8 cellular contexts compared by ENCODE assay signal in genomic region chr20:63574156-63574828, GRCh38. TPM values are rescaled to one million over a fixed set of nuclear protein-coding genes. Genes with fewer than 3 reads are reported as not detected.
DNase-seq lines count a peak whose midpoint lies in the region; ATAC-seq, FAIRE-seq and TF ChIP-seq lines count a peak whose summit lies in the region.

HELZ2 (minus strand) TSS chr20:63574239; CDS start chr20:63572385, 1,854 bp downstream.

- H3K79me2 ChIP-seq in endothelial cell of umbilical vein (ENCODE audit: control insufficient read depth, insufficient read depth, low read length): peaks cover 5% of the 10 kb centered on the region

- CTCF ChIA-PET in Calu3 (lab: Charles Lee): interaction anchor here (0.6 to 4.2 kb wide), 10 partner anchors 8 to 384 kb away, joined by 3 to 32 read pairs (median 4); partner anchors contain the start of genes GMEB2 and PTK6
- CTCF ChIA-PET in activated CD8-positive, alpha-beta T cell treated with anti-CD3 and anti-CD28 coated beads, Interleukin-2, amount 10 ng/mL, durations not matched to agents 7 days and 5 days (lab: Charles Lee): interaction anchor here (0.6 to 1.6 kb wide), 5 partner anchors 26 to 291 kb away, joined by 3 to 7 read pairs (median 4); partner anchors contain the start of gene TPD52L2
- CTCF ChIA-PET in endothelial cell of umbilical vein (lab: Charles Lee): interaction anchor here (0.6 to 1.6 kb wide), 5 partner anchors 9 to 405 kb away, joined by 3 to 6 read pairs (median 5); no protein-coding TSS in a partner anchor

- H3K4me1 Mint-ChIP-seq in Calu3 (ENCODE audit: low read depth, unreplicated experiment): no peaks in the 10 kb centered on the region
- peaks cover 10% of the 10 kb centered on the region for H3K4me1 Mint-ChIP-seq in activated CD8-positive, alpha-beta T cell treated with anti-CD3 and anti-CD28 coated beads, Interleukin-2, amount 10 ng/mL, durations not matched to agents 7 days and 5 days (ENCODE audit: low read depth)

- TSS peak; percentile 91 for BruUV-seq in Calu3 (replicated peaks; lab: Mats Ljungman, UMichigan)
- BruUV-seq in endothelial cell of umbilical vein (replicated peaks; lab: Mats Ljungman, UMichigan): no TSS peak

- H3K27ac ChIP-seq in endothelial cell of umbilical vein (ENCODE audit: insufficient read depth, low read depth, low read length): peak within 1 kb of the TSS; percentile 72

- DNase-seq in Calu3: peak; percentile 85
- peak; percentile 84 for DNase-seq in H54 (ENCODE audit: insufficient read length, low spot score)
- peak; percentile 19 for DNase-seq in NCI-H526 treated with DMSO at 0.1 percent for 48 hours (lab: John Stamatoyannopoulos, UW)
- DNase-seq in activated CD8-positive, alpha-beta T cell treated with anti-CD3 and anti-CD28 coated beads, Interleukin-2, amount 10 ng/mL, durations not matched to agents 7 days and 5 days: peak; percentile 85
- DNase-seq in endothelial cell of umbilical vein (ENCODE audit: low read depth, low spot score): peak; percentile 52
- DNase-seq in midbrain (lab: John Stamatoyannopoulos, UW): peak; percentile 37
- peak; percentile 9 to 74 (median 54) for DNase-seq in stimulated activated naive CD4-positive, alpha-beta T cell (lab: John Stamatoyannopoulos, UW)

- peaks cover 37% of the 10 kb centered on the region for H3K27me3 Mint-ChIP-seq in Calu3 (ENCODE audit: unreplicated experiment)
- H3K27me3 Mint-ChIP-seq in activated CD8-positive, alpha-beta T cell treated with anti-CD3 and anti-CD28 coated beads, Interleukin-2, amount 10 ng/mL, durations not matched to agents 7 days and 5 days (ENCODE audit: low read depth): peaks cover 18% of the 10 kb centered on the region

- no peaks in the 10 kb centered on the region for H3K27me3 ChIP-seq in endothelial cell of umbilical vein (ENCODE audit: control insufficient read depth in 2 of 2, insufficient read depth in 2 of 2, low read length in 2 of 2)

- H3K27ac Mint-ChIP-seq in Calu3 (ENCODE audit: unreplicated experiment): peak within 1 kb of the TSS; percentile 88
- H3K27ac Mint-ChIP-seq in activated CD8-positive, alpha-beta T cell treated with anti-CD3 and anti-CD28 coated beads, Interleukin-2, amount 10 ng/mL, durations not matched to agents 7 days and 5 days: peak within 1 kb of the TSS; percentile 89

- H3K36me3 ChIP-seq in endothelial cell of umbilical vein (ENCODE audit: control insufficient read depth in 2 of 2, extremely low read depth in 1 of 2, insufficient read depth in 2 of 2, low read length in 2 of 2): no peaks in the 10 kb centered on the region

- peak within 1 kb of the TSS; percentile 93 for H3K4me2 ChIP-seq in endothelial cell of umbilical vein (ENCODE audit: insufficient read depth, low read length)

- no peaks in the 10 kb centered on the region for H3K9me1 ChIP-seq in endothelial cell of umbilical vein (replicated peaks; ENCODE audit: control insufficient read depth, extremely low read depth, insufficient read depth, low read length)

- no peaks in the 10 kb centered on the region for H3K9me3 Mint-ChIP-seq in Calu3 (ENCODE audit: low read depth, unreplicated experiment)
- no peaks in the 10 kb centered on the region for H3K9me3 Mint-ChIP-seq in activated CD8-positive, alpha-beta T cell treated with anti-CD3 and anti-CD28 coated beads, Interleukin-2, amount 10 ng/mL, durations not matched to agents 7 days and 5 days (ENCODE audit: insufficient read depth)

- peak within 1 kb of the TSS; percentile 55 to 95 (median 87) for H3K4me3 ChIP-seq in endothelial cell of umbilical vein (replicated peaks in 1 of 3; ENCODE audit: insufficient read depth in 1 of 3, low read depth in 1 of 3, low read length in 3 of 3)

- peak within 1 kb of the TSS; percentile 90 for H3K9ac ChIP-seq in endothelial cell of umbilical vein (replicated peaks; ENCODE audit: extremely low read depth, insufficient read depth, low read length)

- no peaks in the 10 kb centered on the region for H4K20me1 ChIP-seq in endothelial cell of umbilical vein (replicated peaks; ENCODE audit: control insufficient read depth, extremely low read depth, insufficient read depth, low read length)

- FAIRE-seq in H54 (lab: Jason Lieb, UNC) (no peak), endothelial cell of umbilical vein (lab: Jason Lieb, UNC) (peak; percentile 66)

- H2AFZ ChIP-seq in endothelial cell of umbilical vein (ENCODE audit: low read depth, low read length): peak within 1 kb of the TSS; percentile 97

- H3K36me3 Mint-ChIP-seq in Calu3 (ENCODE audit: insufficient read depth, unreplicated experiment): peaks cover 37% of the 10 kb centered on the region
- peaks cover 6% of the 10 kb centered on the region for H3K36me3 Mint-ChIP-seq in activated CD8-positive, alpha-beta T cell treated with anti-CD3 and anti-CD28 coated beads, Interleukin-2, amount 10 ng/mL, durations not matched to agents 7 days and 5 days (ENCODE audit: low read depth)

- peaks cover 10% of the 10 kb centered on the region for H3K4me1 ChIP-seq in endothelial cell of umbilical vein (ENCODE audit: control insufficient read depth, extremely low read depth, insufficient read depth, low read length)

- H3K9me3 ChIP-seq in endothelial cell of umbilical vein (replicated peaks; ENCODE audit: control insufficient read depth, insufficient read depth, low read length): no peaks in the 10 kb centered on the region

- POLR2A ChIA-PET in activated CD8-positive, alpha-beta T cell treated with anti-CD3 and anti-CD28 coated beads, Interleukin-2, amount 10 ng/mL, durations not matched to agents 7 days and 5 days (lab: Charles Lee): interaction anchor here (0.6 to 1.4 kb wide), 12 partner anchors 9 to 386 kb away, joined by 3 to 4 read pairs (median 3); partner anchors contain the start of genes GMEB2, RTEL1 and STMN3
- POLR2A ChIA-PET in endothelial cell of umbilical vein (lab: Charles Lee): interaction anchor here (0.6 to 1.4 kb wide), 8 partner anchors 9 to 400 kb away, joined by 3 to 10 read pairs (median 4); partner anchors contain the start of genes GMEB2 and UCKL1

- TF ChIP-seq POLR2A in H54 (IDR thresholded peaks at IDR 0.05; ENCODE audit: low read depth, low read length) (peak; percentile 74), endothelial cell of umbilical vein (IDR thresholded peaks at IDR 0.05; ENCODE audit: low read depth, low read length) (peak; percentile 53)

- TF ChIP-seq CTCF in Calu3 (IDR thresholded peaks at IDR 0.05; ENCODE audit: unreplicated experiment) (no peak), endothelial cell of umbilical vein (IDR thresholded peaks at IDR 0.05; ENCODE audit: extremely low read depth in 1 of 2, insufficient read depth in 1 of 2, low read depth in 1 of 2, low read length in 2 of 2) (no peak)

- intact Hi-C loops in Calu3 (cut with micrococcal nuclease; ENCODE audit: unreplicated experiment): no loop called here
- intact Hi-C loops in endothelial cell of umbilical vein (cut with micrococcal nuclease): loop anchor here (5.0 kb wide), 1 partner anchor 53 kb away; the partner anchor contains the start of gene GMEB2

- dilution Hi-C loops in endothelial cell of umbilical vein (cut with MboI; ENCODE audit: extremely low pct_ligation_motif_present, low sequenced_read_pairs): no loop called here

- ATAC-seq in activated CD8-positive, alpha-beta T cell treated with anti-CD3 and anti-CD28 coated beads, Interleukin-2, amount 10 ng/mL, durations not matched to agents 7 days and 5 days: peak; percentile 84
- ATAC-seq in GM18909 (IDR thresholded peaks at IDR 0.05; ENCODE audit: poor library complexity, unreplicated experiment): no peak

- H3K4me3 Mint-ChIP-seq in Calu3 (ENCODE audit: low read depth, unreplicated experiment): peak within 1 kb of the TSS; percentile 88
- H3K4me3 Mint-ChIP-seq in activated CD8-positive, alpha-beta T cell treated with anti-CD3 and anti-CD28 coated beads, Interleukin-2, amount 10 ng/mL, durations not matched to agents 7 days and 5 days: peak within 1 kb of the TSS; percentile 83

TF ChIP-seq in endothelial cell of umbilical vein, 7 proteins besides CTCF, POLR2A, EP300 and RAD21:
- TF ChIP-seq GATA2 (IDR thresholded peaks at IDR 0.05; ENCODE audit: insufficient read depth, insufficient read length, low read depth, low read length): no peak
- TF ChIP-seq POLR2AphosphoS5 (IDR thresholded peaks at IDR 0.05; ENCODE audit: insufficient read depth, low read depth, low read length): peak; percentile 50

RNA-seq across cellular contexts. Expression of gene HELZ2, which starts in this region (rescaled TPM):
- total RNA-seq in Calu3 (2022) (135 and 281 TPM in 2 replicates), endothelial cell of umbilical vein (29.2 and 33.2 TPM in 2 replicates)
- 100 to 1,000 TPM in 1 of 2 experiments, 10 to 100 TPM in 1; 99.1 to 102 TPM for total RNA-seq in activated CD8-positive, alpha-beta T cell treated with anti-CD3 and anti-CD28 coated beads, Interleukin-2, amount 10 ng/mL, durations not matched to agents 7 days and 5 days
- polyA plus RNA-seq in endothelial cell of umbilical vein: 10.6 and 16.2 TPM in 2 replicates
- polyA plus RNA-seq in endothelial cell of umbilical vein (2011; cell fraction: cytosol; rRNA removed): 5.4 and 7.9 TPM in 2 replicates
- polyA plus RNA-seq in endothelial cell of umbilical vein (2011; cell fraction: nucleus; rRNA removed): 16.8 and 18.8 TPM in 2 replicates
- 17.0 and 32.7 TPM in 2 replicates for polyA plus RNA-seq in endothelial cell of umbilical vein (2012)
- polyA minus RNA-seq in endothelial cell of umbilical vein: 37.2 and 43.4 TPM in 2 replicates
- polyA minus RNA-seq in endothelial cell of umbilical vein (2011; cell fraction: cytosol; rRNA and poly(A)+ RNA removed): 33.5 TPM
- polyA minus RNA-seq in endothelial cell of umbilical vein (2011; cell fraction: nucleus; rRNA and poly(A)+ RNA removed): 27.3 and 42.7 TPM in 2 replicates

Comparison
In these comparisons a context has a peak if more than half of its experiments do, and no peak if none do; other contexts are left out.
1. DNase-seq: peak in every context shown above with its lines; median percentile 85 in Calu3; 85 in activated CD8-positive, alpha-beta T cell treated with anti-CD3 and anti-CD28 coated beads, Interleukin-2, amount 10 ng/mL, durations not matched to agents 7 days and 5 days; 84 in H54; 54 in stimulated activated naive CD4-positive, alpha-beta T cell; 52 in endothelial cell of umbilical vein; 37 in midbrain; 19 in NCI-H526 treated with DMSO at 0.1 percent for 48 hours.